ENCODE assay signal across 9 cellular contexts in genomic region chr12:100185361-100185894, GRCh38. TPM values are rescaled to one million over a fixed set of nuclear protein-coding genes. Genes with fewer than 3 reads are reported as not detected.
DNase-seq lines count a peak whose midpoint lies in the region; ATAC-seq and TF ChIP-seq lines count a peak whose summit lies in the region.
"Had no signal": no experiment of that assay in that cellular context is flagged by ENCODE, and none has a peak within 500 bp of the region (broad histone marks: within the 10 kb centered on the region; RNA-seq: fewer than 3 reads in every experiment).

No MANE protein-coding gene starts in this region.

- CTCF ChIA-PET in SK-N-SH (lab: Yijun Ruan, JAX): interaction anchor here (0.7 to 1.7 kb wide), 9 partner anchors 9 to 163 kb away, joined by 3 to 9 read pairs (median 5); partner anchors contain the start of gene ACTR6

- whole genome bisulfite sequencing in SK-N-SH (ENCODE audit: low lambda C conversion rate): 56% methylated on average over 5 of the region's 5 CpGs

- ATAC-seq in GM18909 (IDR thresholded peaks at IDR 0.05; ENCODE audit: poor library complexity, unreplicated experiment): peak; percentile 88
- peak; percentile 82 for ATAC-seq in HG02623 (IDR thresholded peaks at IDR 0.05; ENCODE audit: unreplicated experiment)
- no peak for ATAC-seq in natural killer cell
- ATAC-seq in gastrocnemius medialis: no peak

- H3K9me3 ChIP-seq in SK-N-SH: no peaks in the 10 kb centered on the region
- no peaks in the 10 kb centered on the region for H3K9me3 ChIP-seq in gastrocnemius medialis
- H3K9me3 ChIP-seq: lower lobe of right lung had no signal

- H3K36me3 Mint-ChIP-seq in nephron progenitor cell (ENCODE audit: low read depth): no peaks in the 10 kb centered on the region
- H3K36me3 Mint-ChIP-seq in natural killer cell: no peaks in the 10 kb centered on the region

- POLR2A ChIA-PET in SK-N-SH (lab: Yijun Ruan, JAX): interaction anchor here (1.0 to 1.1 kb wide), 2 partner anchors 15 to 22 kb away, joined by 4 to 8 read pairs; partner anchors contain the start of gene ACTR6

- 0 out of 2 replicates have a peak, but pooled peaks have one; percentile 7 for TF ChIP-seq RAD21 in SK-N-SH (IDR thresholded peaks at IDR 0.05; ENCODE audit: low read length)

- H3K4me1 Mint-ChIP-seq in nephron progenitor cell (peaks cover 10% of the 10 kb centered on the region), natural killer cell (peaks cover 0 to 6% of the 10 kb centered on the region in 2 donors)

- intact Hi-C loops in natural killer cell (cut with micrococcal nuclease) (no loop called here), gastrocnemius medialis (cut with DNase I; ENCODE audit: low total_unique reads) (no loop called here)

- H3F3A ChIP-seq in SK-N-SH (replicated peaks; ENCODE audit: insufficient read depth): no peaks in the 10 kb centered on the region

- H3K27me3 Mint-ChIP-seq in nephron progenitor cell (ENCODE audit: low read depth, poor library complexity): no peaks in the 10 kb centered on the region
- no peaks in the 10 kb centered on the region for H3K27me3 Mint-ChIP-seq in natural killer cell (ENCODE audit: low read depth in 2 of 2)

- in situ Hi-C loops in gastrocnemius medialis (cut with MboI; ENCODE audit: low sequenced_read_pairs in 4 of 4): no loop called here

- H3K36me3 ChIP-seq in SK-N-SH (replicated peaks in 1 of 2; ENCODE audit: control insufficient read depth in 1 of 2, insufficient read depth in 2 of 2, low read length in 1 of 2) (peaks cover 0 to 2% of the 10 kb centered on the region in 2 experiments), gastrocnemius medialis (no peaks in the 10 kb centered on the region)
- H3K36me3 ChIP-seq: lower lobe of right lung had no signal

- H3K4me3 ChIP-seq in SK-N-SH (ENCODE audit: low read depth in 2 of 2, low read length in 1 of 2) (no peak overlapping the region), gastrocnemius medialis (no peak overlapping the region)
- H3K4me3 ChIP-seq: lower lobe of right lung had no signal

- no peak for TF ChIP-seq POLR2A in gastrocnemius medialis (IDR thresholded peaks at IDR 0.05)

- H3K4me1 ChIP-seq in SK-N-SH (ENCODE audit: control insufficient read depth in 1 of 2, insufficient read depth in 2 of 2, low read depth in 1 of 2, low read length in 1 of 2): peaks cover 0 to 16% of the 10 kb centered on the region in 2 experiments; a peak in 2 of 4 replicates
- H3K4me1 ChIP-seq in gastrocnemius medialis: no peaks in the 10 kb centered on the region

- H4K20me1 ChIP-seq in SK-N-SH (ENCODE audit: insufficient read depth): no peaks in the 10 kb centered on the region

- no peak overlapping the region for H3K4me3 Mint-ChIP-seq in nephron progenitor cell
- no peak overlapping the region for H3K4me3 Mint-ChIP-seq in natural killer cell

- no peak overlapping the region; the same call in 1 of the 2 replicates for H2AFZ ChIP-seq in SK-N-SH (ENCODE audit: low read depth)

- no peaks in the 10 kb centered on the region for H3K27me3 ChIP-seq in SK-N-SH (ENCODE audit: insufficient read depth)
- H3K27me3 ChIP-seq in gastrocnemius medialis: no peaks in the 10 kb centered on the region

- H3K27ac Mint-ChIP-seq in nephron progenitor cell (peak overlapping the region; percentile 81), natural killer cell (no peak overlapping the region)

- DNase-seq in SK-N-SH (peak; percentile 60), nephron progenitor cell (no peak), natural killer cell (no peak), 8988T (no peak), gastrocnemius medialis (no peak)
- DNase-seq in activated naive CD4-positive, alpha-beta T cell treated with Interleukin-2 at 50 U/mL for 16 hours: no peak
- DNase-seq: lower lobe of right lung had no signal

- no peak overlapping the region for H3K4me2 ChIP-seq in SK-N-SH

- no peaks in the 10 kb centered on the region for H3K9me3 Mint-ChIP-seq in nephron progenitor cell
- no peaks in the 10 kb centered on the region for H3K9me3 Mint-ChIP-seq in natural killer cell

- no peak overlapping the region for H3K9ac ChIP-seq in SK-N-SH

- no peaks in the 10 kb centered on the region for H3K79me2 ChIP-seq in SK-N-SH (ENCODE audit: insufficient read depth)

- TF ChIP-seq CTCF in SK-N-SH (IDR thresholded peaks at IDR 0.05) (no peak), nephron progenitor cell (IDR thresholded peaks at IDR 0.05) (no peak), natural killer cell (IDR thresholded peaks at IDR 0.05) (no peak), gastrocnemius medialis (IDR thresholded peaks at IDR 0.05 in 4 of 5, conservative IDR thresholded peaks at IDR 0.05 in 1 of 5) (no peak)

- H3K9me2 ChIP-seq in SK-N-SH: no peaks in the 10 kb centered on the region

- H3K27ac ChIP-seq in SK-N-SH (ENCODE audit: low read depth in 2 of 2, low read length in 1 of 2) (peak overlapping the region in 1 of 2 experiments; percentile 80; a peak in 2 of 4 replicates), gastrocnemius medialis (no peak overlapping the region)
- H3K27ac ChIP-seq: lower lobe of right lung had no signal

- peak in 1 of 2 experiments; percentile 53; a peak in 1 of 4 replicates for TF ChIP-seq EP300 in SK-N-SH (IDR thresholded peaks at IDR 0.05; ENCODE audit: borderline replicate concordance in 1 of 2, low read depth in 1 of 2, low read length in 1 of 2)

TF ChIP-seq in SK-N-SH, 30 proteins besides CTCF, POLR2A, EP300 and RAD21:
- TF ChIP-seq RCOR1 (IDR thresholded peaks at IDR 0.05; ENCODE audit: low read length) (peak; percentile 50; the same call in 1 of the 2 replicates), NRF1 (IDR thresholded peaks at IDR 0.05; ENCODE audit: low read depth, low read length) (no peak), GATA2 (CRISPR knock-in tag; IDR thresholded peaks at IDR 0.05) (peak; percentile 83), MXI1 (IDR thresholded peaks at IDR 0.05; ENCODE audit: low read depth, low read length) (peak; percentile 86), MAX (IDR thresholded peaks at IDR 0.05; ENCODE audit: low read depth) (no peak), CHD2 (IDR thresholded peaks at IDR 0.05; ENCODE audit: low read length, partially characterized antibody) (peak; percentile 52)
TF ChIP-seq in SK-N-SH: peak in this region for 4.

RNA-seq across cellular contexts. Expression of gene ACTR6, which starts 15.2 kb away (rescaled TPM):
- 20.6 and 21.5 TPM in 2 replicates for polyA plus RNA-seq in SK-N-SH (2012; rRNA removed)
- polyA plus RNA-seq in SK-N-SH (2012; cell fraction: cytosol; rRNA removed): 29.8 and 53.4 TPM in 2 replicates
- 8.3 and 25.6 TPM in 2 replicates for polyA plus RNA-seq in SK-N-SH (2012; cell fraction: nucleus; rRNA removed)
- total RNA-seq in natural killer cell: 10 to 100 TPM; 20.4 to 27.5 (median 20.8) TPM
- total RNA-seq in gastrocnemius medialis: 10 to 100 TPM in 3 of 4 donors, 1 to 10 TPM in 1; 8.4 to 19.2 (median 16.6) TPM

RNA-seq across cellular contexts. Expression of gene BLTP3B, which starts 42.8 kb away (rescaled TPM):
- polyA plus RNA-seq in SK-N-SH (2012; rRNA removed): 5.8 and 7.1 TPM in 2 replicates
- 9.4 and 10.5 TPM in 2 replicates for polyA plus RNA-seq in SK-N-SH (2012; cell fraction: cytosol; rRNA removed)
- polyA plus RNA-seq in SK-N-SH (2012; cell fraction: nucleus; rRNA removed): 2.7 and 5.6 TPM in 2 replicates
- total RNA-seq in natural killer cell (10 to 100 TPM; 30.8 to 42.8 (median 30.9) TPM), gastrocnemius medialis (10 to 100 TPM; 33.6 to 71.3 (median 42.5) TPM)

Comparison
In these comparisons a context has a peak if more than half of its experiments do, and no peak if none do; other contexts are left out.
1. ATAC-seq: peak in GM18909 (single experiment) and HG02623 (single experiment); none in natural killer cell (0 of 3) and gastrocnemius medialis (0 of 2).